8 cellular contexts compared by ENCODE assay signal in genomic region chr3:148697311-148698189, GRCh38. TPM values are rescaled to one million over a fixed set of nuclear protein-coding genes. Genes with fewer than 3 reads are reported as not detected.
A peak's percentile ranks its signal among the peaks of the same experiment; 100 is the strongest.
DNase-seq lines count a peak whose midpoint lies in the region; ATAC-seq and TF ChIP-seq lines count a peak whose summit lies in the region.

Gene AGTR1 (plus strand): TSS chr3:148697903. CDS start chr3:148741036, 43,133 bp downstream.

- no peaks in the 10 kb centered on the region for H3K9me3 Mint-ChIP-seq in glutamatergic neuron (ENCODE audit: unreplicated experiment)
- no peaks in the 10 kb centered on the region for H3K9me3 Mint-ChIP-seq in osteocyte (ENCODE audit: unreplicated experiment)
- no peaks in the 10 kb centered on the region for H3K9me3 Mint-ChIP-seq in activated T-cell treated with anti-CD3 and anti-CD28 coated beads, Interleukin-2, amount 50 U/mL, for 4 hours

- peak within 1 kb of the TSS; percentile 85 for H3K4me3 Mint-ChIP-seq in glutamatergic neuron (ENCODE audit: unreplicated experiment)
- peak within 1 kb of the TSS; percentile 92 for H3K4me3 Mint-ChIP-seq in osteocyte (ENCODE audit: unreplicated experiment)
- no peak within 1 kb of the TSS for H3K4me3 Mint-ChIP-seq in activated T-cell treated with anti-CD3 and anti-CD28 coated beads, Interleukin-2, amount 50 U/mL, for 4 hours

- peak; percentile 32 for DNase-seq in COLO668 (lab: John Stamatoyannopoulos, UW; ENCODE audit: unreplicated experiment)
- peak; percentile 41 for DNase-seq in RWPE2 (ENCODE audit: low spot score)
- DNase-seq in glutamatergic neuron, result peak; percentile 74
- peak; percentile 89 for DNase-seq in osteocyte (ENCODE audit: extremely low spot score, unreplicated experiment)
- DNase-seq in NOMO-1 (lab: John Stamatoyannopoulos, UW; ENCODE audit: unreplicated experiment in 2 of 2), result no peak
- no peak for DNase-seq in NCI-H187 treated with DMSO at 0.1 percent for 48 hours (lab: John Stamatoyannopoulos, UW)
- DNase-seq in activated T-cell treated with anti-CD3 and anti-CD28 coated beads, Interleukin-2, amount 50 U/mL, for 4 hours, result no peak
- DNase-seq in NCI-H2107 (lab: John Stamatoyannopoulos, UW), result no peak

- H3K36me3 ChIP-seq in RWPE2 (ENCODE audit: low read depth), result no peaks in the 10 kb centered on the region

- H3K27me3 Mint-ChIP-seq in glutamatergic neuron (ENCODE audit: unreplicated experiment) (no peaks in the 10 kb centered on the region), osteocyte (ENCODE audit: unreplicated experiment) (no peaks in the 10 kb centered on the region)
- H3K27me3 Mint-ChIP-seq in activated T-cell treated with anti-CD3 and anti-CD28 coated beads, Interleukin-2, amount 50 U/mL, for 4 hours (ENCODE audit: low read depth), result peaks cover 24% of the 10 kb centered on the region

- H3K36me3 Mint-ChIP-seq in glutamatergic neuron (ENCODE audit: unreplicated experiment) (no peaks in the 10 kb centered on the region), osteocyte (ENCODE audit: unreplicated experiment) (no peaks in the 10 kb centered on the region)
- H3K36me3 Mint-ChIP-seq in activated T-cell treated with anti-CD3 and anti-CD28 coated beads, Interleukin-2, amount 50 U/mL, for 4 hours (ENCODE audit: insufficient read depth), result no peaks in the 10 kb centered on the region

- peak; percentile 68 for ATAC-seq in RWPE2 (ENCODE audit: low read depth)
- ATAC-seq in activated T-cell treated with anti-CD3 and anti-CD28 coated beads, Interleukin-2, amount 50 U/mL, for 4 hours, result no peak

- peak within 1 kb of the TSS; percentile 2 for H3K4me3 ChIP-seq in RWPE2 (ENCODE audit: severe bottlenecking)

- TF ChIP-seq CTCF in RWPE2 (IDR thresholded peaks at IDR 0.05; ENCODE audit: poor library complexity, severe bottlenecking), result no peak
- no peak for TF ChIP-seq CTCF in glutamatergic neuron (IDR thresholded peaks at IDR 0.05; ENCODE audit: partially characterized antibody, unreplicated experiment)
- no peak for TF ChIP-seq CTCF in osteocyte (IDR thresholded peaks at IDR 0.05)

- H3K27ac Mint-ChIP-seq in glutamatergic neuron (ENCODE audit: unreplicated experiment) (no peak within 1 kb of the TSS), osteocyte (ENCODE audit: unreplicated experiment) (peak within 1 kb of the TSS; percentile 94)

- no peaks in the 10 kb centered on the region for H3K9me3 ChIP-seq in RWPE2 (ENCODE audit: severe bottlenecking)

- H3K4me1 Mint-ChIP-seq in glutamatergic neuron (ENCODE audit: low read depth, unreplicated experiment) (peaks cover 4% of the 10 kb centered on the region), osteocyte (ENCODE audit: unreplicated experiment) (peaks cover 19% of the 10 kb centered on the region)
- no peaks in the 10 kb centered on the region for H3K4me1 Mint-ChIP-seq in activated T-cell treated with anti-CD3 and anti-CD28 coated beads, Interleukin-2, amount 50 U/mL, for 4 hours (ENCODE audit: low read depth)

- H3K27me3 ChIP-seq in RWPE2 (ENCODE audit: insufficient read depth, poor library complexity, severe bottlenecking), result peaks cover 57% of the 10 kb centered on the region

- H3K27ac ChIP-seq in RWPE2 (ENCODE audit: poor library complexity, severe bottlenecking), result no peak within 1 kb of the TSS

- H3K4me1 ChIP-seq in RWPE2 (ENCODE audit: insufficient read depth, poor library complexity, severe bottlenecking), result no peaks in the 10 kb centered on the region

RNA-seq across cellular contexts. Expression of gene AGTR1, which starts in this region (rescaled TPM):
- total RNA-seq in glutamatergic neuron (ENCODE audit: unreplicated experiment), result not detected
- total RNA-seq in osteocyte, result 2.0 and 2.1 TPM in 2 replicates
- total RNA-seq in activated T-cell treated with anti-CD3 and anti-CD28 coated beads, Interleukin-2, amount 50 U/mL, for 4 hours, result not detected

Comparison
In these comparisons a context has a peak if more than half of its experiments do, and no peak if none do; other contexts are left out.
1. Peak in DNase-seq in glutamatergic neuron; RNA of the gene not detected or under 1 TPM.
2. DNase-seq: peak in COLO668 (single experiment), RWPE2 (single experiment) and osteocyte (single experiment); none in NOMO-1 (0 of 2), NCI-H187 treated with DMSO at 0.1 percent for 48 hours (single experiment), activated T-cell treated with anti-CD3 and anti-CD28 coated beads, Interleukin-2, amount 50 U/mL, for 4 hours (single experiment) and NCI-H2107 (single experiment).